Comparison of ENCODE assay signal across 8 cellular contexts in the genomic region with DNA sequence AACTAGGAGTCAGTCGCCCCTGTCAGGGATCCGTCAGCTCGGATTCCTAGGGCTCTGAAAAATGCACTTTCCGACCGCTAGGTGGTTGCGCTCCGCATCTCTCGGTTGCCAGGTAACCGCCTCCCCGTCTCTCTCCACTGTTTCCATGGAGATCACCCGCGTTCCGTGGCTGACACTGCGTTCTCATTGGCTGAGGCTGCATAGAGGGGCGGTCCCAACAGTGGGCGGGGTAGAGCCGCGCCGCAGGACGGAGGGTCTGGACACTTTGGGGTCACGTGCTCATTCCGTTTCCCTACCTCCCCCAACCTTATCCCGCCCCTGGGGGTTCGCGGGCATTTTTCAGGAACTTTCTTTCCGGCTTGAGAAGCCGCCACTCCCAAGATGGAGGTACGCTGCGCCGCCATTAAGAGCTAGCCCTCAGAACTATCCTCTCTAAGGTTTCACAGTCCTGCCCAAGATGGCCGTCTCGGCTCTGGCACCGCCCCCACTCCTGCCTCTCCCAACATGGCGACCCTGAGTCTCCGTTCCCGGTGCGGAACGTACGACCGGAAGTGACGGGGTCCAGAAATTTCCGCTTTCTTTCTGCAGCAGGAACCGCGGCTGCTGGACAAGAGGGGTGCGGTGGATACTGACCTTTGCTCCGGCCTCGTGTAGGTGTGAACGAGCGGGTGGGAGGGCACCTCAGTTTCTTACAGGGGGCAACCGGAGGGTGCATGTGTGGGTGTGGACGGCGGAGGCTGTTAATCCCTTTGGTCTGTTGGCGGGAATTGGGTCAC.
DNase-seq lines count a peak whose midpoint lies in the region; TF ChIP-seq lines count a peak whose summit lies in the region.

A gene (minus strand): TSS at position 65 of the 776 bp plus-strand sequence. CDS start 105 bp downstream, outside the sequence.
A gene with protein sequence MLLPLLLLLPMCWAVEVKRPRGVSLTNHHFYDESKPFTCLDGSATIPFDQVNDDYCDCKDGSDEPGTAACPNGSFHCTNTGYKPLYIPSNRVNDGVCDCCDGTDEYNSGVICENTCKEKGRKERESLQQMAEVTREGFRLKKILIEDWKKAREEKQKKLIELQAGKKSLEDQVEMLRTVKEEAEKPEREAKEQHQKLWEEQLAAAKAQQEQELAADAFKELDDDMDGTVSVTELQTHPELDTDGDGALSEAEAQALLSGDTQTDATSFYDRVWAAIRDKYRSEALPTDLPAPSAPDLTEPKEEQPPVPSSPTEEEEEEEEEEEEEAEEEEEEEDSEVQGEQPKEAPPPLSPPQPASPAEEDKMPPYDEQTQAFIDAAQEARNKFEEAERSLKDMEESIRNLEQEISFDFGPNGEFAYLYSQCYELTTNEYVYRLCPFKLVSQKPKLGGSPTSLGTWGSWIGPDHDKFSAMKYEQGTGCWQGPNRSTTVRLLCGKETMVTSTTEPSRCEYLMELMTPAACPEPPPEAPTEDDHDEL (plus strand): TSS at position 579 of the 776 bp plus-strand sequence. CDS start 483 bp downstream, outside the sequence.

- H3K4me1 ChIP-seq in MM.1S (ENCODE audit: low read length) (no peaks in the 10 kb centered on the region; the same call in 1 of the 2 replicates), neuron (ENCODE audit: insufficient read depth, low read length) (peaks cover 12% of the 10 kb centered on the region), subcutaneous abdominal adipose tissue (ENCODE audit: control insufficient read depth in 5 of 5, insufficient read depth in 5 of 5, low read length in 5 of 5) (peaks cover 8 to 20% (median 18%) of the 10 kb centered on the region in 5 donors)

- H3F3A ChIP-seq in MM.1S (ENCODE audit: insufficient read depth, low read length), result no peaks in the 10 kb centered on the region

- H3K36me3 ChIP-seq in MM.1S (replicated peaks; ENCODE audit: insufficient read depth, low read length), result no peaks in the 10 kb centered on the region
- H3K36me3 ChIP-seq in neuron (ENCODE audit: insufficient read depth, low read length), result peaks cover 26% of the 10 kb centered on the region
- peaks cover 0 to 27% (median 16%) of the 10 kb centered on the region in 5 donors for H3K36me3 ChIP-seq in subcutaneous abdominal adipose tissue (ENCODE audit: control insufficient read depth in 5 of 5, insufficient read depth in 5 of 5, low read length in 5 of 5)

- DNase-seq in GM03348 (ENCODE audit: low spot score) (peak; percentile 99), HCEC 1CT (peak; percentile 100), MM.1S (peak; percentile 99), SIG-M5 (lab: John Stamatoyannopoulos, UW) (peak; percentile 98), foreskin melanocyte (peak; percentile 100)
- peak; percentile 90 to 99 (median 98) for DNase-seq in activated naive CD4-positive, alpha-beta T cell (lab: John Stamatoyannopoulos, UW)

- peak; percentile 86 for TF ChIP-seq CTCF in MM.1S (IDR thresholded peaks at IDR 0.05; ENCODE audit: low read length)

- H3K4me3 ChIP-seq in MM.1S (ENCODE audit: low read length) (peak within 1 kb of the TSS; percentile 89), neuron (ENCODE audit: low read length) (peak within 1 kb of the TSS; percentile 68), subcutaneous abdominal adipose tissue (ENCODE audit: low read depth in 1 of 5, low read length in 5 of 5) (peak within 1 kb of the TSS; percentile 80 to 99 (median 96))

- H3K27me3 ChIP-seq in MM.1S (replicated peaks; ENCODE audit: insufficient read depth, low read length) (peaks cover 16% of the 10 kb centered on the region; the same call in 1 of the 2 replicates), neuron (ENCODE audit: insufficient read depth, low read length) (no peaks in the 10 kb centered on the region), subcutaneous abdominal adipose tissue (ENCODE audit: control insufficient read depth in 5 of 5, insufficient read depth in 4 of 5, low read length in 5 of 5) (no peaks in the 10 kb centered on the region)

- H3K9me2 ChIP-seq in MM.1S (replicated peaks; ENCODE audit: insufficient read depth, low read length), result no peaks in the 10 kb centered on the region

- H3K79me2 ChIP-seq in MM.1S (ENCODE audit: low read length), result peaks cover 22% of the 10 kb centered on the region

- H3K9ac ChIP-seq in MM.1S (ENCODE audit: low read length) (peak within 1 kb of the TSS; percentile 85), subcutaneous abdominal adipose tissue (ENCODE audit: low read length in 5 of 5) (peak within 1 kb of the TSS; percentile 66 to 90 (median 87))

- peak within 1 kb of the TSS; percentile 88 for H3K4me2 ChIP-seq in MM.1S (ENCODE audit: low read depth, low read length)

- H3K27ac ChIP-seq in MM.1S (ENCODE audit: low read length) (peak within 1 kb of the TSS; percentile 69; the same call in 1 of the 2 replicates), subcutaneous abdominal adipose tissue (ENCODE audit: low read depth, low read length) (peak within 1 kb of the TSS; percentile 70)

- H4K20me1 ChIP-seq in MM.1S (ENCODE audit: insufficient read depth, low read length), result no peaks in the 10 kb centered on the region

- H3K9me3 ChIP-seq in MM.1S (replicated peaks; ENCODE audit: insufficient read depth, low read length) (no peaks in the 10 kb centered on the region), neuron (ENCODE audit: low read length) (no peaks in the 10 kb centered on the region), subcutaneous abdominal adipose tissue (ENCODE audit: control insufficient read depth in 5 of 5, low read length in 5 of 5) (no peaks in the 10 kb centered on the region)

- H2AFZ ChIP-seq in MM.1S (ENCODE audit: low read length) (peak within 1 kb of the TSS; percentile 87), neuron (ENCODE audit: low read depth, low read length) (no peak within 1 kb of the TSS)

Comparison
In these comparisons a context has a peak if more than half of its experiments do, and no peak if none do; other contexts are left out.
1. Peak in every context shown above with its lines: DNase-seq, H3K4me3 ChIP-seq and H3K27ac ChIP-seq.